In genomic region chr13:111203742-111204386, GRCh38 we compare ENCODE assay signal across 9 cellular contexts.
DNase-seq lines count a peak whose midpoint lies in the region; ATAC-seq, FAIRE-seq and TF ChIP-seq lines count a peak whose summit lies in the region.
"Had no signal": no experiment of that assay in that cellular context is flagged by ENCODE, and none has a peak within 500 bp of the region (broad histone marks: within the 10 kb centered on the region; RNA-seq: fewer than 3 reads in every experiment).

No MANE protein-coding gene starts in this region.

- no peak for TF ChIP-seq POLR2A in gastroesophageal sphincter (IDR thresholded peaks at IDR 0.05)

- H3K36me3 ChIP-seq in gastroesophageal sphincter (peaks cover 0 to 5% of the 10 kb centered on the region in 2 donors), skeletal muscle satellite cell (ENCODE audit: insufficient read depth, low read length) (peaks cover 4% of the 10 kb centered on the region)

- H3K27me3 Mint-ChIP-seq in IgD-negative memory B cell: no peaks in the 10 kb centered on the region

- no peak for DNase-seq in RCC 7860 (ENCODE audit: low spot score)
- DNase-seq in pons (ENCODE audit: low spot score): no peak

- H3K9ac ChIP-seq in skeletal muscle satellite cell (ENCODE audit: low read depth, low read length): peak overlapping the region; percentile 52

- peak overlapping the region in 1 of 2 donors; percentile 20 for H3K4me3 ChIP-seq in gastroesophageal sphincter
- H3K4me3 ChIP-seq in skeletal muscle satellite cell (ENCODE audit: low read length): peak overlapping the region; percentile 61

- peak; percentile 35 for ATAC-seq in GM19035 (IDR thresholded peaks at IDR 0.05; ENCODE audit: unreplicated experiment)
- ATAC-seq in gastroesophageal sphincter: no peak
- ATAC-seq in HG02610 (IDR thresholded peaks at IDR 0.05; ENCODE audit: unreplicated experiment): no peak
- ATAC-seq in HG02885 (IDR thresholded peaks at IDR 0.05; ENCODE audit: poor library complexity, unreplicated experiment): no peak

- H3K27ac Mint-ChIP-seq in IgD-negative memory B cell: peak overlapping the region; percentile 20 to 97 (median 88)

- H3K4me3 Mint-ChIP-seq in IgD-negative memory B cell: peak overlapping the region; percentile 5 to 92 (median 70)

- FAIRE-seq in RCC 7860 (lab: Jason Lieb, UNC): no peak
- FAIRE-seq: islet of Langerhans had no signal

- H3K27me3 ChIP-seq in gastroesophageal sphincter (no peaks in the 10 kb centered on the region), skeletal muscle satellite cell (ENCODE audit: control insufficient read depth, insufficient read depth, low read length) (no peaks in the 10 kb centered on the region)

- peaks cover 67 to 78% (median 77%) of the 10 kb centered on the region in 3 donors for H3K4me1 Mint-ChIP-seq in IgD-negative memory B cell

- WGBS in gastroesophageal sphincter (ENCODE audit: low coverage in 1 of 2), 2 donors: 37 to 38% methylated on average over 5 to 8 of the region's 11 CpGs

- H3K9me3 ChIP-seq in gastroesophageal sphincter: no peaks in the 10 kb centered on the region
- no peaks in the 10 kb centered on the region for H3K9me3 ChIP-seq in skeletal muscle satellite cell (replicated peaks; ENCODE audit: low read length)

- no peaks in the 10 kb centered on the region for H3K9me3 Mint-ChIP-seq in IgD-negative memory B cell

- TF ChIP-seq CTCF in gastroesophageal sphincter (IDR thresholded peaks at IDR 0.05): no peak

- no peak for TF ChIP-seq EP300 in gastroesophageal sphincter (IDR thresholded peaks at IDR 0.05)

- H3K4me2 ChIP-seq in skeletal muscle satellite cell (ENCODE audit: low read length): peak overlapping the region; percentile 82

- peaks cover 11% of the 10 kb centered on the region for H3K36me3 Mint-ChIP-seq in IgD-negative memory B cell

- H3K27ac ChIP-seq in gastroesophageal sphincter: peak overlapping the region in 3 of 4 donors; percentile 57 to 66 (median 62)

- H3K4me1 ChIP-seq in gastroesophageal sphincter: peaks cover 5 to 66% (median 25%) of the 10 kb centered on the region in 3 donors
- peaks cover 28% of the 10 kb centered on the region for H3K4me1 ChIP-seq in skeletal muscle satellite cell (ENCODE audit: control insufficient read depth, insufficient read depth, low read length)
